In the genomic region with DNA sequence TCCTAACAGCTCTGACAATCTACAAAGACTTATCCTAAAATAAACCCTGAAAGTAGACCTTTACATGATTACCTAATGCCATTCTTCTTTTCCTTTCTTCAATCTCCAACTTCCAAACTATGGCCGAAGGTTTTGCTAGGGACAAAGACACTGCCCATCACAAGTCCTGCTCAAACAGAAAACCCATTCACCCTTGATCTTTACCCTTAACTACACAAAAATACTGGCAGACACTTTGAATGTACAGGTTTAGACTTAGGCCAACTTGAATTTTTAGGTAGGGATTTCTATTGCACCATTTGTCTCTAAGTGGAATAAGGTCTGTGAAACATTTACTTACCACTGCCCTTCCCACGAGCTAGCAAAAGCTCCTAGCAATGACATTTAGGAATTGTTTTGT, we compare ENCODE assay signal across 31 cellular contexts.
"Had no signal": no experiment of that assay in that cellular context is flagged by ENCODE, and none has a peak within 500 bp of the region (broad histone marks: within the 10 kb centered on the region; RNA-seq: fewer than 3 reads in every experiment).

No MANE protein-coding gene starts in this region.

- DNase-seq: activated effector memory CD4-positive, alpha-beta T cell treated with anti-CD3 and anti-CD28 coated beads, Interleukin-2, amount 50 U/mL, for 16 hours; activated effector memory CD4-positive, alpha-beta T cell treated with Interleukin-2 at 50 U/mL for 16 hours; activated gamma-delta T cell treated with Interleukin-2 at 50 U/mL for 16 hours; activated naive CD4-positive, alpha-beta T cell; activated naive CD4-positive, alpha-beta T cell treated with anti-CD3 and anti-CD28 coated beads for 36 hours; activated naive CD4-positive, alpha-beta T cell treated with anti-CD3 and anti-CD28 coated beads, Interleukin-2, amount 10 ng/mL, durations not matched to agents 7 days and 5 days; activated naive CD4-positive, alpha-beta T cell treated with anti-CD3 and anti-CD28 coated beads, Interleukin-2, amount 50 U/mL, for 16 hours; activated naive CD4-positive, alpha-beta T cell treated with Interleukin-2 at 50 U/mL for 16 hours; activated naive CD8-positive, alpha-beta T cell treated with anti-CD3 and anti-CD28 coated beads for 36 hours; activated naive CD8-positive, alpha-beta T cell treated with anti-CD3 and anti-CD28 coated beads, Interleukin-2, amount 10 ng/mL, durations not matched to agents 7 days and 5 days; activated naive CD8-positive, alpha-beta T cell treated with anti-CD3 and anti-CD28 coated beads, Interleukin-2, amount 50 U/mL, for 24 hours; activated T-cell treated with anti-CD3 and anti-CD28 coated beads, Interleukin-2, amount 50 U/mL, for 24 hours; activated T-cell treated with anti-CD3 and anti-CD28 coated beads, Interleukin-2, amount 50 U/mL, for 4 hours; activated T-cell treated with anti-CD3 and anti-CD28 coated beads, Interleukin-2, amount 50 U/mL, for 48 hours; activated T-cell treated with anti-CD3 and anti-CD28 coated beads, Interleukin-2, amount 50 U/mL, for 72 hours; adrenal gland; amniotic stem cell; amygdala; anterior cingulate cortex; aorta; body of pancreas; brain microvascular endothelial cell; central memory CD4-positive, alpha-beta T cell; cerebellar nuclear complex had no signal

- FAIRE-seq: astrocyte, bronchial epithelial cell had no signal

- H3K4me1 ChIP-seq: adrenal gland, ascending aorta, body of pancreas, breast epithelium had no signal

- H3K9me3 ChIP-seq: body of pancreas had no signal

- H3K27me3 ChIP-seq: adrenal gland, ascending aorta, body of pancreas, brain microvascular endothelial cell, breast epithelium, cardiac muscle cell had no signal

- ATAC-seq: activated naive CD4-positive, alpha-beta T cell treated with anti-CD3 and anti-CD28 coated beads, Interleukin-2, amount 50 U/mL, for 72 hours; activated naive CD8-positive, alpha-beta T cell treated with anti-CD3 and anti-CD28 coated beads, Interleukin-2, amount 50 U/mL, for 24 hours; activated T-cell treated with anti-CD3 and anti-CD28 coated beads, Interleukin-2, amount 50 U/mL, for 72 hours; activated T-helper 17 cell treated with anti-CD3 and anti-CD28 coated beads, Interleukin-2, amount 50 U/mL, for 72 hours; body of pancreas had no signal

- H3K36me3 ChIP-seq: adrenal gland, ascending aorta, brain microvascular endothelial cell, breast epithelium, cardiac muscle cell had no signal

- H3K4me3 ChIP-seq: adrenal gland, ascending aorta, body of pancreas, breast epithelium, cardiac muscle cell had no signal

- H3K27ac ChIP-seq: adrenal gland, ascending aorta, body of pancreas, brain microvascular endothelial cell, breast epithelium, cardiac muscle cell had no signal
